In the genomic region with DNA sequence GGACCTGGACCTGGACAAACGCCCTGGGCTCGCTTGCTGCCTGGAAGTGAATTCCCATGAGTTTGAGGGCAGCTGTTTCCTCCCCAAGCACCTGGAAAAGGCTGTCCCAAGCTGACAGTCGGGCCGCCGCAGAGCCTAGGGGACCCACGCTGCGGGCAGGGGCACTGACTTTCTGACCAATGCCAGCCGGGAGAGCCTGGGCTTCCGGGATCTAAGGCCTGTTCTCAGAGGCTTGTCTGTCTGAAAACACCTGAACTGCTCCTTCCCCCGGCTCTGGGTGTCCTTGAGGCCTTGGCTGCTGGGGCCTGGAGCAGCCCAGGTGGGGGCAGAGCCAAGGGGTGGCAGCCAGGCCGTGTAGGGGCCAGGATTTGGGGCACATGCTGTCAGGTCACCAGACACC, we compare ENCODE assay signal across 19 cellular contexts.
"Had no signal": no experiment of that assay in that cellular context is flagged by ENCODE, and none has a peak within 500 bp of the region (broad histone marks: within the 10 kb centered on the region; RNA-seq: fewer than 3 reads in every experiment).

No MANE protein-coding gene starts in this region.

- H3K4me3 ChIP-seq: esophagus squamous epithelium, gastroesophageal sphincter, lung, right atrium auricular region, suprapubic skin, tibial artery, upper lobe of right lung, vagina had no signal

- H3K9me3 Mint-ChIP-seq: immature natural killer cell, naive B cell, nephron progenitor cell had no signal

- H3K4me3 Mint-ChIP-seq: immature natural killer cell, naive B cell had no signal

- H3K4me1 Mint-ChIP-seq: immature natural killer cell, naive B cell had no signal

- H3K36me3 Mint-ChIP-seq: naive B cell had no signal

- H3K27ac ChIP-seq: esophagus squamous epithelium, neutrophil, right atrium auricular region, suprapubic skin, tibial artery, upper lobe of right lung, vagina had no signal

- ATAC-seq: gastroesophageal sphincter, left colon, left ventricle myocardium superior, upper lobe of right lung had no signal

- H3K36me3 ChIP-seq: neutrophil, right atrium auricular region, upper lobe of right lung, vagina had no signal

- H3K4me1 ChIP-seq: esophagus squamous epithelium, right atrium auricular region, suprapubic skin, tibial artery, upper lobe of right lung, vagina had no signal

- DNase-seq: esophagus squamous epithelium; foreskin fibroblast; immature natural killer cell; left colon; mesendoderm; naive B cell; nephron progenitor cell; small intestine; stimulated activated CD4-positive, alpha-beta T cell treated with anti-CD3 and anti-CD28 coated beads, Interleukin-12 subunit alpha, Interleukin-12 subunit beta, amount 100 ng/mL, for 4 hours; stimulated activated naive CD4-positive, alpha-beta T cell treated with Interleukin-2 at 50 U/mL for 16 hours; tibial artery; upper lobe of right lung had no signal

- H3K27me3 ChIP-seq: esophagus squamous epithelium, gastroesophageal sphincter, neutrophil, right atrium auricular region, suprapubic skin, tibial artery, upper lobe of right lung, vagina had no signal

- H3K9me3 ChIP-seq: esophagus squamous epithelium, gastroesophageal sphincter, neutrophil, right atrium auricular region, suprapubic skin, tibial artery, upper lobe of right lung, vagina had no signal
